Comparison of ENCODE assay signal across 15 cellular contexts in genomic region chr18:61664413-61665084, GRCh38.
"Had no signal": no experiment of that assay in that cellular context is flagged by ENCODE, and none has a peak within 500 bp of the region (broad histone marks: within the 10 kb centered on the region; RNA-seq: fewer than 3 reads in every experiment).

No MANE protein-coding gene starts in this region.

- H3K79me2 ChIP-seq: parathyroid adenoma had no signal

- H3K9ac ChIP-seq: parathyroid adenoma had no signal

- H3K27me3 ChIP-seq: ascending aorta, foreskin keratinocyte, neutrophil had no signal

- H3K27ac ChIP-seq: ascending aorta, foreskin keratinocyte, neutrophil, parathyroid adenoma had no signal

- H3K9me3 ChIP-seq: ascending aorta, neutrophil had no signal

- H3K36me3 ChIP-seq: ascending aorta, neutrophil had no signal

- DNase-seq: activated CD4-positive, alpha-beta T cell treated with anti-CD3 and anti-CD28 coated beads, Interleukin-2, amount 10 ng/mL, durations not matched to agents 24 days and 14 days; activated CD8-positive, alpha-beta T cell treated with anti-CD3 and anti-CD28 coated beads for 36 hours; activated naive CD4-positive, alpha-beta T cell treated with Interleukin-2 at 50 U/mL for 16 hours; activated naive CD8-positive, alpha-beta T cell treated with anti-CD3 and anti-CD28 coated beads, Interleukin-2, amount 10 ng/mL, durations not matched to agents 7 days and 5 days; activated T-cell treated with anti-CD3 and anti-CD28 coated beads, Interleukin-2, amount 50 U/mL, for 1 hour; effector CD8-positive, alpha-beta T cell; foreskin keratinocyte; glutamatergic neuron; hypothalamus; left ventricle myocardium superior; T1000 had no signal

- H3K4me3 ChIP-seq: ascending aorta had no signal

- H3K4me1 ChIP-seq: ascending aorta, foreskin keratinocyte, parathyroid adenoma had no signal

- H2AFZ ChIP-seq: parathyroid adenoma had no signal

- ATAC-seq: activated CD8-positive, alpha-beta T cell treated with anti-CD3 and anti-CD28 coated beads for 36 hours; foreskin keratinocyte; left ventricle myocardium superior; natural killer cell treated with Interleukin-12 subunit alpha and Interleukin-12 subunit beta and Interleukin-15 and Interleukin-18, amount 100 ng/mL, for 72 hours had no signal
